Comparison of ENCODE assay signal across 12 cellular contexts in the genomic region with DNA sequence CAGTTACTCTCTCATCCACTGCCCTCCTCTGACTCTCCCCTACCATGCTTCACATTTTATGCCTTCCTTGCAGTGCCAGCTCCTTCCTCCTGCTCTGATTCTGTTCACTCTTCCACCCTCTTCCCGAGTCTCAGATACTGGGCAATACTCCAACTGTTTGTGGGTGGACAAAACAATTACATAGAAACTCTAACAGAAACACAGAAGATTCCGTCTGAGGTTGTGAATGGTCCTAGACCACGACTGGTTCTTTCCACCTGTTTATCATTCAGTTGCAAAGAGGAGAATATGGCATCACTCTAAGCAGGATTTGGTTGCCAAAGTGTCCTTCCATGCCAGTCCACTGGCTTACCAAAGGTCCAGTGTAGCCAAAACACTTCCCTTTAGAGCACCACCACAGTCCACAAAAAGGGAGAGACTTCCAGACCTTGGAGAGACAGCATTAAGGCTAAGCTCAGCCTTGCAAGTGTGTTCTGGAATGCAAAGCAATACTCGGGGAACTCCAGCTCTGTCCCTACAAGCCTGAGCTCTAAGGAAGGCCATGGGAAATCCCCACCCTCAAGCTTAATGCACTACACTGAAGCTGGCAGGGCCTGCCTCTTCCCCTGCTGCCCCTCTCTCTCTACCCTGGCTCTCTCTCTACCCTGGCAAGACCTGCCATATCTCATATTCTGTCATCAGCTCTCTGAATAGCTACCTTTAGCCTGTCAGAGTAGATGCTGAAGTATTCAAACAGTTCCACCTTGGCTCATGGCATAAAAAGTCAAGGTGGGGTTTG. TPM values are rescaled to one million over a fixed set of nuclear protein-coding genes. Genes with fewer than 3 reads are reported as not detected.
DNase-seq lines count a peak whose midpoint lies in the region; ATAC-seq and TF ChIP-seq lines count a peak whose summit lies in the region.
"Had no signal": no experiment of that assay in that cellular context is flagged by ENCODE, and none has a peak within 500 bp of the region (broad histone marks: within the 10 kb centered on the region; RNA-seq: fewer than 3 reads in every experiment).

No MANE protein-coding gene starts in this region.

- H2AFZ ChIP-seq in hepatocyte = no peak overlapping the region

- H3K27ac Mint-ChIP-seq in HFFc6 = peak overlapping the region; percentile 80
- H3K27ac Mint-ChIP-seq: activated CD8-positive, alpha-beta memory T cell treated with anti-CD3 and anti-CD28 coated beads, Interleukin-2, amount 10 ng/mL, durations not matched to agents 7 days and 5 days had no signal

- H3K4me3 ChIP-seq in AG04450 (ENCODE audit: low read depth, low read length) (no peak overlapping the region), adipocyte (ENCODE audit: low read length) (no peak overlapping the region), heart right ventricle (no peak overlapping the region), hepatocyte (no peak overlapping the region)

- no peaks in the 10 kb centered on the region for H3K9me2 ChIP-seq in hepatocyte (replicated peaks; ENCODE audit: insufficient read depth)

- no peaks in the 10 kb centered on the region for H3K79me2 ChIP-seq in hepatocyte

- WGBS in heart right ventricle, 2 donors = 27 to 37% methylated on average over 4 of the region's 4 CpGs
- 69% methylated on average over 4 of the region's 4 CpGs for WGBS in hepatocyte (ENCODE audit: low lambda C conversion rate, missing lambda C conversion rate)

- peaks cover 10% of the 10 kb centered on the region for H3K9me3 Mint-ChIP-seq in HFFc6

- POLR2A ChIA-PET in AG04450 (lab: Yijun Ruan, JAX) = interaction anchor here (1.1 kb wide), 1 partner anchor 41 kb away, joined by 4 read pairs; no protein-coding TSS in a partner anchor

- H3K4me1 ChIP-seq in adipocyte (ENCODE audit: control insufficient read depth, insufficient read depth, low read length) (peaks cover 38% of the 10 kb centered on the region), heart right ventricle (peaks cover 0 to 10% (median 0%) of the 10 kb centered on the region in 9 donors), hepatocyte (ENCODE audit: insufficient read depth) (peaks cover 7% of the 10 kb centered on the region)

- no peaks in the 10 kb centered on the region for H4K20me1 ChIP-seq in hepatocyte (ENCODE audit: insufficient read depth, poor library complexity, severe bottlenecking)

- H3K9ac ChIP-seq in adipocyte (ENCODE audit: low read length) = no peak overlapping the region

- DNase-seq in AG04450 (ENCODE audit: low read depth, low spot score) (no peak), HFFc6 (peak; percentile 69), adipocyte (ENCODE audit: low read depth) (peak; percentile 80), heart right ventricle (no peak), NCI-H345 (lab: John Stamatoyannopoulos, UW) (no peak), hepatocyte (ENCODE audit: low spot score) (no peak), T-helper 2 cell (no peak)
- DNase-seq: activated CD8-positive, alpha-beta memory T cell treated with anti-CD3 and anti-CD28 coated beads, Interleukin-2, amount 10 ng/mL, durations not matched to agents 7 days and 5 days; NCI-H2107 had no signal

- ATAC-seq in heart right ventricle (peak in 7 of 8 donors; percentile 29 to 88 (median 74)), GM21528 (IDR thresholded peaks at IDR 0.05; ENCODE audit: low FRiP score, unreplicated experiment) (no peak)
- ATAC-seq: activated CD8-positive, alpha-beta memory T cell treated with anti-CD3 and anti-CD28 coated beads, Interleukin-2, amount 10 ng/mL, durations not matched to agents 7 days and 5 days had no signal

- H3K27me3 ChIP-seq in AG04450 (ENCODE audit: control insufficient read depth, insufficient read depth, low read length) (no peaks in the 10 kb centered on the region), adipocyte (replicated peaks; ENCODE audit: control insufficient read depth, insufficient read depth, low read length) (no peaks in the 10 kb centered on the region), heart right ventricle (no peaks in the 10 kb centered on the region), hepatocyte (no peaks in the 10 kb centered on the region)

- no peaks in the 10 kb centered on the region for H3K36me3 ChIP-seq in adipocyte (ENCODE audit: control insufficient read depth, insufficient read depth, low read length, severe bottlenecking)
- no peaks in the 10 kb centered on the region for H3K36me3 ChIP-seq in heart right ventricle
- no peaks in the 10 kb centered on the region for H3K36me3 ChIP-seq in hepatocyte (replicated peaks; ENCODE audit: insufficient read depth, low read depth)

- peaks cover 30% of the 10 kb centered on the region for H3K36me3 Mint-ChIP-seq in HFFc6 (ENCODE audit: low read depth)
- H3K36me3 Mint-ChIP-seq: activated CD8-positive, alpha-beta memory T cell treated with anti-CD3 and anti-CD28 coated beads, Interleukin-2, amount 10 ng/mL, durations not matched to agents 7 days and 5 days had no signal

- H3K9me3 ChIP-seq in AG04450 (ENCODE audit: control insufficient read depth, insufficient read depth, low read length) (no peaks in the 10 kb centered on the region), adipocyte (ENCODE audit: control insufficient read depth, low read length) (no peaks in the 10 kb centered on the region), heart right ventricle (no peaks in the 10 kb centered on the region), hepatocyte (ENCODE audit: low read depth) (no peaks in the 10 kb centered on the region)

- no peak overlapping the region for H3K4me2 ChIP-seq in hepatocyte

- H3K4me1 Mint-ChIP-seq in HFFc6 (ENCODE audit: low read depth) = peaks cover 68% of the 10 kb centered on the region
- H3K4me1 Mint-ChIP-seq: activated CD8-positive, alpha-beta memory T cell treated with anti-CD3 and anti-CD28 coated beads, Interleukin-2, amount 10 ng/mL, durations not matched to agents 7 days and 5 days; central memory CD8-positive, alpha-beta T cell had no signal

- H3K27ac ChIP-seq in AG04450 (ENCODE audit: low read depth, low read length) (peak overlapping the region; percentile 63), heart right ventricle (no peak overlapping the region), hepatocyte (no peak overlapping the region)
- H3K27ac ChIP-seq: HL-60 had no signal

- CTCF ChIA-PET in AG04450 (lab: Charles Lee) = interaction anchor here (1.1 kb wide), 1 partner anchor 27 kb away, joined by 3 read pairs; no protein-coding TSS in a partner anchor

- TF ChIP-seq CTCF in AG04450 (IDR thresholded peaks at IDR 0.05; ENCODE audit: low read depth, low read length) = no peak
- no peak for TF ChIP-seq CTCF in HFFc6 (IDR thresholded peaks at IDR 0.05)
- no peak for TF ChIP-seq CTCF in heart right ventricle (IDR thresholded peaks at IDR 0.05)
- no peak for TF ChIP-seq CTCF in hepatocyte (IDR thresholded peaks at IDR 0.05; ENCODE audit: poor library complexity)

- intact Hi-C loops in heart right ventricle (cut with DNase I) = loop anchor here in 1 of 10 donors (10.0 kb wide), 1 partner anchor 84 kb away; no protein-coding TSS in a partner anchor

- peak overlapping the region; percentile 67 for H3K4me3 Mint-ChIP-seq in HFFc6
- H3K4me3 Mint-ChIP-seq: activated CD8-positive, alpha-beta memory T cell treated with anti-CD3 and anti-CD28 coated beads, Interleukin-2, amount 10 ng/mL, durations not matched to agents 7 days and 5 days; central memory CD8-positive, alpha-beta T cell had no signal

- H3K27me3 Mint-ChIP-seq in HFFc6 (ENCODE audit: insufficient read depth) = no peaks in the 10 kb centered on the region
- H3K27me3 Mint-ChIP-seq: activated CD8-positive, alpha-beta memory T cell treated with anti-CD3 and anti-CD28 coated beads, Interleukin-2, amount 10 ng/mL, durations not matched to agents 7 days and 5 days; central memory CD8-positive, alpha-beta T cell had no signal

RNA-seq across cellular contexts. Expression of a gene that starts 33.6 kb away (rescaled TPM):
- polyA plus RNA-seq in AG04450 (2011; rRNA removed) (533 and 627 TPM in 2 replicates), heart right ventricle (10 to 100 TPM; 15.4 to 22.3 TPM), hepatocyte (110 and 118 TPM in 2 replicates)
- 743 and 759 TPM in 2 replicates for polyA minus RNA-seq in AG04450 (2011; rRNA and poly(A)+ RNA removed)
- total RNA-seq in HFFc6 (2021; fragmentation: NEBNext Ultra II Directional; extraction: Animal tissue kit (Norgen Biotek cat#: 25700)) = 100 to 1,000 TPM; 365 to 525 (median 438) TPM
- total RNA-seq in heart right ventricle (10 to 100 TPM; 20.7 to 74.3 (median 41.0) TPM), hepatocyte (133 and 135 TPM in 2 replicates)
- total RNA-seq: activated CD8-positive, alpha-beta memory T cell treated with anti-CD3 and anti-CD28 coated beads, Interleukin-2, amount 10 ng/mL, durations not matched to agents 7 days and 5 days had no signal

Comparison
In these comparisons a context has a peak if more than half of its experiments do, and no peak if none do; other contexts are left out.
1. DNase-seq: peak in HFFc6 (single experiment) and adipocyte (single experiment); none in AG04450 (single experiment), heart right ventricle (0 of 2), NCI-H345 (single experiment), hepatocyte (single experiment) and T-helper 2 cell (0 of 5).